In genomic region chr12:98501266-98501629, GRCh38 we compare ENCODE assay signal across 8 cellular contexts. TPM values are rescaled to one million over a fixed set of nuclear protein-coding genes. Genes with fewer than 3 reads are reported as not detected.
DNase-seq lines count a peak whose midpoint lies in the region; ATAC-seq and TF ChIP-seq lines count a peak whose summit lies in the region.
"Not testable (repeated sequence)": the region's sequence is repeated elsewhere in the genome, so short reads cannot be mapped to it uniquely, and the experiment has no call there.

No MANE protein-coding gene starts in this region.

- peak overlapping the region; percentile 36 to 85 (median 66) for H3K4me3 Mint-ChIP-seq in CD4-positive, alpha-beta memory T cell
- peak overlapping the region; percentile 52 for H3K4me3 Mint-ChIP-seq in activated CD4-positive, alpha-beta memory T cell treated with anti-CD3 and anti-CD28 coated beads, Interleukin-2, amount 10 ng/mL, durations not matched to agents 7 days and 5 days
- H3K4me3 Mint-ChIP-seq in activated naive CD8-positive, alpha-beta T cell: peak overlapping the region; percentile 68
- H3K4me3 Mint-ChIP-seq in memory B cell: peak overlapping the region; percentile 28
- peak overlapping the region; percentile 70 for H3K4me3 Mint-ChIP-seq in neural progenitor cell

- not testable (repeated sequence) for H3K4me2 ChIP-seq in neural progenitor cell

- not testable (repeated sequence) for TF ChIP-seq POLR2A in stomach (IDR thresholded peaks at IDR 0.05)

- H3K4me1 ChIP-seq in CD4-positive, alpha-beta memory T cell (ENCODE audit: insufficient read depth, low read length): peaks cover 16% of the 10 kb centered on the region
- H3K4me1 ChIP-seq in SJCRH30, neural progenitor cell: not testable (repeated sequence)
- H3K4me1 ChIP-seq in stomach: peaks cover 0 to 34% (median 24%) of the 10 kb centered on the region in 4 donors

- CTCF ChIA-PET in CD4-positive, alpha-beta memory T cell (lab: Charles Lee; ENCODE audit: partially characterized antibody): interaction anchor here (1.1 to 2.2 kb wide), 4 partner anchors 10 to 33 kb away, joined by 4 to 33 read pairs (median 10); no protein-coding TSS in a partner anchor
- CTCF ChIA-PET in activated CD4-positive, alpha-beta memory T cell treated with anti-CD3 and anti-CD28 coated beads, Interleukin-2, amount 10 ng/mL, durations not matched to agents 7 days and 5 days (lab: Charles Lee): interaction anchor here (1.3 to 3.0 kb wide), 3 partner anchors 10 to 101 kb away, joined by 4 to 32 read pairs (median 7); no protein-coding TSS in a partner anchor

- peaks cover 15 to 42% (median 30%) of the 10 kb centered on the region in 4 donors for H3K4me1 Mint-ChIP-seq in CD4-positive, alpha-beta memory T cell
- peaks cover 40% of the 10 kb centered on the region for H3K4me1 Mint-ChIP-seq in activated CD4-positive, alpha-beta memory T cell treated with anti-CD3 and anti-CD28 coated beads, Interleukin-2, amount 10 ng/mL, durations not matched to agents 7 days and 5 days
- H3K4me1 Mint-ChIP-seq in activated naive CD8-positive, alpha-beta T cell (ENCODE audit: low read depth): peaks cover 20% of the 10 kb centered on the region
- peaks cover 21% of the 10 kb centered on the region for H3K4me1 Mint-ChIP-seq in memory B cell
- peaks cover 19% of the 10 kb centered on the region for H3K4me1 Mint-ChIP-seq in neural progenitor cell

- not testable (repeated sequence) for H3K36me3 ChIP-seq in CD4-positive, alpha-beta memory T cell (ENCODE audit: insufficient read depth, low read length); SJCRH30; neural progenitor cell; stomach

- TF ChIP-seq CTCF in coronary artery (IDR thresholded peaks at IDR 0.05); neural progenitor cell (IDR thresholded peaks at IDR 0.05); stomach (IDR thresholded peaks at IDR 0.05): not testable (repeated sequence)

- H4K20me1 ChIP-seq in neural progenitor cell (ENCODE audit: low read depth): not testable (repeated sequence)

- not testable (repeated sequence) for H3K9ac ChIP-seq in neural progenitor cell

- not testable (repeated sequence) for H3K27ac ChIP-seq in CD4-positive, alpha-beta memory T cell (ENCODE audit: low read depth, low read length); SJCRH30; coronary artery; neural progenitor cell
- peak overlapping the region; percentile 75 to 87 (median 82) for H3K27ac ChIP-seq in stomach

- not testable (repeated sequence) for DNase-seq in CD4-positive, alpha-beta memory T cell; SJCRH30; activated CD4-positive, alpha-beta memory T cell treated with anti-CD3 and anti-CD28 coated beads, Interleukin-2, amount 10 ng/mL, durations not matched to agents 7 days and 5 days; memory B cell (ENCODE audit: low spot score in 2 of 2); neural progenitor cell (ENCODE audit: low spot score); stomach
- DNase-seq in coronary artery (ENCODE audit: low spot score): peak; percentile 22

- peaks cover 4 to 15% of the 10 kb centered on the region in 2 donors for H3K27me3 Mint-ChIP-seq in CD4-positive, alpha-beta memory T cell
- H3K27me3 Mint-ChIP-seq in activated CD4-positive, alpha-beta memory T cell treated with anti-CD3 and anti-CD28 coated beads, Interleukin-2, amount 10 ng/mL, durations not matched to agents 7 days and 5 days; activated naive CD8-positive, alpha-beta T cell; memory B cell: not testable (repeated sequence)
- peaks cover 19% of the 10 kb centered on the region for H3K27me3 Mint-ChIP-seq in neural progenitor cell (ENCODE audit: insufficient read depth, low read depth)

- intact Hi-C loops in CD4-positive, alpha-beta memory T cell (cut with micrococcal nuclease): loop anchor here (5.0 kb wide), 1 partner anchor 1701 kb away; the partner anchor contains the start of gene ACTR6
- intact Hi-C loops in stomach (cut with DNase I; ENCODE audit: low total_unique reads): not testable (repeated sequence)

- H3F3A ChIP-seq in neural progenitor cell (ENCODE audit: low read depth): peaks cover 19% of the 10 kb centered on the region

- not testable (repeated sequence) for H3K4me3 ChIP-seq in CD4-positive, alpha-beta memory T cell (ENCODE audit: low read length in 2 of 2); coronary artery; neural progenitor cell; stomach
- peak overlapping the region; percentile 35 for H3K4me3 ChIP-seq in SJCRH30

- H3K36me3 Mint-ChIP-seq in CD4-positive, alpha-beta memory T cell: peaks cover 0 to 20% of the 10 kb centered on the region in 2 donors
- H3K36me3 Mint-ChIP-seq in activated CD4-positive, alpha-beta memory T cell treated with anti-CD3 and anti-CD28 coated beads, Interleukin-2, amount 10 ng/mL, durations not matched to agents 7 days and 5 days (ENCODE audit: low read depth): peaks cover 10% of the 10 kb centered on the region
- not testable (repeated sequence) for H3K36me3 Mint-ChIP-seq in activated naive CD8-positive, alpha-beta T cell; memory B cell; neural progenitor cell

- not testable (repeated sequence) for TF ChIP-seq EP300 in stomach (IDR thresholded peaks at IDR 0.05)

- not testable (repeated sequence) for H3K9me3 ChIP-seq in CD4-positive, alpha-beta memory T cell (ENCODE audit: control insufficient read depth in 1 of 2, low read length in 2 of 2); SJCRH30 (replicated peaks); neural progenitor cell (ENCODE audit: low read depth); stomach

- H3K9me3 Mint-ChIP-seq in CD4-positive, alpha-beta memory T cell: peaks cover 0 to 21% (median 2%) of the 10 kb centered on the region in 8 donors
- not testable (repeated sequence) for H3K9me3 Mint-ChIP-seq in activated CD4-positive, alpha-beta memory T cell treated with anti-CD3 and anti-CD28 coated beads, Interleukin-2, amount 10 ng/mL, durations not matched to agents 7 days and 5 days; activated naive CD8-positive, alpha-beta T cell (ENCODE audit: low read depth); memory B cell
- peaks cover 15% of the 10 kb centered on the region for H3K9me3 Mint-ChIP-seq in neural progenitor cell

- H3K27ac Mint-ChIP-seq in CD4-positive, alpha-beta memory T cell: peak overlapping the region in 3 of 7 donors; percentile 24 to 100 (median 83)
- H3K27ac Mint-ChIP-seq in activated CD4-positive, alpha-beta memory T cell treated with anti-CD3 and anti-CD28 coated beads, Interleukin-2, amount 10 ng/mL, durations not matched to agents 7 days and 5 days: peak overlapping the region; percentile 37
- not testable (repeated sequence) for H3K27ac Mint-ChIP-seq in activated naive CD8-positive, alpha-beta T cell; neural progenitor cell
- H3K27ac Mint-ChIP-seq in memory B cell: peak overlapping the region; percentile 69

- not testable (repeated sequence) for ATAC-seq in memory B cell (ENCODE audit: low read depth)

- not testable (repeated sequence) for H3K27me3 ChIP-seq in CD4-positive, alpha-beta memory T cell (ENCODE audit: insufficient read depth, low read length); SJCRH30; neural progenitor cell; stomach

- POLR2A ChIA-PET in CD4-positive, alpha-beta memory T cell (lab: Charles Lee; ENCODE audit: partially characterized antibody): interaction anchor here (1.0 to 6.6 kb wide), 4 partner anchors 10 to 143 kb away, joined by 3 to 175 read pairs (median 10); partner anchors contain the start of genes IKBIP and TMPO
- POLR2A ChIA-PET in activated CD4-positive, alpha-beta memory T cell treated with anti-CD3 and anti-CD28 coated beads, Interleukin-2, amount 10 ng/mL, durations not matched to agents 7 days and 5 days (lab: Charles Lee): interaction anchor here (1.3 to 8.7 kb wide), 3 partner anchors 9 to 17 kb away, joined by 4 to 248 read pairs (median 8); partner anchors contain the start of gene TMPO

- not testable (repeated sequence) for H3K79me2 ChIP-seq in neural progenitor cell (ENCODE audit: low read depth)

- WGBS in stomach, 5 donors: 91 to 93% (median 93%) methylated on average over 15 of the region's 15 CpGs

- not testable (repeated sequence) for H2AFZ ChIP-seq in neural progenitor cell (replicated peaks)

RNA-seq across cellular contexts. Expression of gene TMPO, which starts 14.1 kb away (rescaled TPM):
- total RNA-seq in CD4-positive, alpha-beta memory T cell: 100 to 1,000 TPM; 144 to 160 TPM
- 10 to 100 TPM; 21.7 to 52.1 TPM for polyA plus RNA-seq in CD4-positive, alpha-beta memory T cell
- total RNA-seq in SJCRH30 (2014; rRNA removed; shearing (Covaris generic)): 263 and 285 TPM in 2 replicates
- total RNA-seq in activated CD4-positive, alpha-beta memory T cell treated with anti-CD3 and anti-CD28 coated beads, Interleukin-2, amount 10 ng/mL, durations not matched to agents 7 days and 5 days: 100 to 1,000 TPM; 315 to 320 TPM
- total RNA-seq in neural progenitor cell (ENCODE audit: low replicate concordance) (364 and 513 TPM in 2 replicates), stomach (100 to 1,000 TPM in 3 of 5 donors, 10 to 100 TPM in 2; 37.9 to 209 (median 113) TPM)
- 10 to 100 TPM; 22.8 to 29.6 (median 24.6) TPM for polyA plus RNA-seq in stomach
